ENCODE assay signal across 12 cellular contexts in genomic region chr11:73315288-73316020, GRCh38. TPM values are rescaled to one million over a fixed set of nuclear protein-coding genes. Genes with fewer than 3 reads are reported as not detected.
DNase-seq lines count a peak whose midpoint lies in the region; ATAC-seq and TF ChIP-seq lines count a peak whose summit lies in the region.
"Had no signal": no experiment of that assay in that cellular context is flagged by ENCODE, and none has a peak within 500 bp of the region (broad histone marks: within the 10 kb centered on the region; RNA-seq: fewer than 3 reads in every experiment).

No MANE protein-coding gene starts in this region.

- H2BK5ac ChIP-seq in IMR-90 (ENCODE audit: low read depth, low read length, poor library complexity, severe bottlenecking) = peak overlapping the region; percentile 75

- peaks cover 32% of the 10 kb centered on the region for H3K9me1 ChIP-seq in IMR-90 (ENCODE audit: insufficient read depth, low read length)

- H4K8ac ChIP-seq in IMR-90 (ENCODE audit: low read depth in 2 of 2, low read length in 2 of 2) = peak overlapping the region in 1 of 2 experiments; percentile 48; a peak in 2 of 4 replicates

- no TSS peak for BruUV-seq in IMR-90 (replicated peaks; lab: Mats Ljungman, UMichigan)

- peak overlapping the region; percentile 95 for H3K4me2 ChIP-seq in IMR-90 (ENCODE audit: low read depth, low read length)

- no peak overlapping the region for H3K56ac ChIP-seq in IMR-90 (ENCODE audit: extremely low read depth, insufficient read depth, low read length)

- peaks cover 0 to 6% (median 0%) of the 10 kb centered on the region in 5 experiments for H3K9me3 Mint-ChIP-seq in brain
- H3K9me3 Mint-ChIP-seq: naive thymus-derived CD8-positive, alpha-beta T cell had no signal

- H3K4ac ChIP-seq in IMR-90 (ENCODE audit: low read depth, low read length) = peak overlapping the region; percentile 75

- POLR2A ChIA-PET in IMR-90 (lab: Charles Lee; ENCODE audit: unreplicated experiment) = interaction anchor here (0.5 kb wide), 1 partner anchor 60 kb away, joined by 5 read pairs; no protein-coding TSS in a partner anchor

- in situ Hi-C loops in IMR-90 (cut with MboI; ENCODE audit: low sequenced_read_pairs) = no loop called here

- no peak for TF ChIP-seq RAD21 in IMR-90 (IDR thresholded peaks at IDR 0.05; ENCODE audit: low read length)

- H3K4me1 Mint-ChIP-seq in brain = peaks cover 89% of the 10 kb centered on the region

- peak overlapping the region; percentile 27; the same call in 1 of the 2 replicates for H3K9ac ChIP-seq in IMR-90 (ENCODE audit: low read depth, low read length)

- H3K27ac ChIP-seq in IMR-90 (ENCODE audit: insufficient read depth, low read length) (peak overlapping the region; percentile 56), thoracic aorta (peak overlapping the region; percentile 98 to 100)

- DNase-seq in IMR-90 (no peak), mucosa of gallbladder (ENCODE audit: low spot score) (peak; percentile 30), thoracic aorta (ENCODE audit: low spot score) (no peak)
- no peak for DNase-seq in activated CD4-positive, alpha-beta T cell treated with anti-CD3 and anti-CD28 coated beads for 4 hours
- DNase-seq in stimulated activated CD4-positive, alpha-beta T cell treated with anti-CD3 and anti-CD28 coated beads, Interleukin-4, amount 100 ng/mL, for 4 hours = no peak
- DNase-seq: DND-41; GOT3; naive thymus-derived CD8-positive, alpha-beta T cell; stimulated activated CD4-positive, alpha-beta T cell treated with anti-CD3 and anti-CD28 coated beads, Interleukin-2, amount 100 ng/mL, for 24 hours had no signal

- CTCF ChIA-PET in IMR-90 (lab: Yijun Ruan, JAX) = no interaction called here

- H2AFZ ChIP-seq in IMR-90 (replicated peaks; ENCODE audit: low read length, poor library complexity) = no peak overlapping the region

- H3K23ac ChIP-seq in IMR-90 (ENCODE audit: low read depth, low read length) = peak overlapping the region; percentile 90

- WGBS in IMR-90 (ENCODE audit: extremely low coverage in 2 of 2, insufficient read length in 1 of 2), 2 experiments = no CpG with 5 or more reads among the region's 9 CpGs

- TF ChIP-seq POLR2A in IMR-90 (IDR thresholded peaks at IDR 0.05; ENCODE audit: low read depth, low read length) = no peak

- dilution Hi-C loops in IMR-90 (cut with HindIII; ENCODE audit: low sequenced_read_pairs, unreplicated experiment) = no loop called here

- H2BK15ac ChIP-seq in IMR-90 (ENCODE audit: low read depth, low read length) = peak overlapping the region; percentile 42; the same call in 1 of the 3 replicates

- no peak for TF ChIP-seq CTCF in IMR-90 (conservative IDR thresholded peaks at IDR 0.05; ENCODE audit: low read depth, low read length)
- no peak for TF ChIP-seq CTCF in brain (conservative IDR thresholded peaks at IDR 0.05)
- no peak for TF ChIP-seq CTCF in thoracic aorta (IDR thresholded peaks at IDR 0.05)

- peaks cover 4 to 71% of the 10 kb centered on the region in 2 experiments; a peak in 2 of 4 replicates for H3K79me1 ChIP-seq in IMR-90 (ENCODE audit: low read depth in 1 of 2, low read length in 2 of 2)

- H3K4me3 ChIP-seq in IMR-90 (ENCODE audit: insufficient read depth, low read depth, low read length) (no peak overlapping the region), thoracic aorta (peak overlapping the region; percentile 81)

- H3K14ac ChIP-seq in IMR-90 (replicated peaks; ENCODE audit: low read depth, low read length) = peak overlapping the region; percentile 87

- no peaks in the 10 kb centered on the region for H3K27me3 Mint-ChIP-seq in brain

- H3K18ac ChIP-seq in IMR-90 (ENCODE audit: low read depth, low read length) = peak overlapping the region; percentile 31

- peak overlapping the region; percentile 75 for H2AK5ac ChIP-seq in IMR-90 (ENCODE audit: low read depth, low read length)

- H3K36me3 ChIP-seq in IMR-90 (ENCODE audit: control insufficient read depth, insufficient read depth, low read length) (peaks cover 25% of the 10 kb centered on the region; the same call in 1 of the 2 replicates), thoracic aorta (peaks cover 6% of the 10 kb centered on the region)

- H2AK9ac ChIP-seq in IMR-90 (replicated peaks; ENCODE audit: low read depth, low read length, poor library complexity) = peak overlapping the region; percentile 85

- peak overlapping the region; percentile 93 to 99 (median 96) for H3K27ac Mint-ChIP-seq in brain

- peaks cover 83% of the 10 kb centered on the region for H4K20me1 ChIP-seq in IMR-90 (ENCODE audit: insufficient read depth, low read length)

- H2BK120ac ChIP-seq in IMR-90 (ENCODE audit: low read depth, low read length) = peak overlapping the region; percentile 55; the same call in 1 of the 2 replicates

- peaks cover 18% of the 10 kb centered on the region for H3K36me3 Mint-ChIP-seq in brain
- H3K36me3 Mint-ChIP-seq: naive thymus-derived CD8-positive, alpha-beta T cell had no signal

- peaks cover 60% of the 10 kb centered on the region for H3K4me1 ChIP-seq in IMR-90 (ENCODE audit: control insufficient read depth, insufficient read depth, low read length)
- peaks cover 57 to 89% of the 10 kb centered on the region in 2 donors for H3K4me1 ChIP-seq in thoracic aorta (ENCODE audit: control insufficient read depth in 1 of 2, low read depth in 2 of 2)

- intact Hi-C loops in IMR-90 (cut with micrococcal nuclease) = no loop called here

- peak overlapping the region; percentile 69; the same call in 1 of the 2 replicates for H4K91ac ChIP-seq in IMR-90 (ENCODE audit: insufficient read depth, low read depth, low read length)

- H4K5ac ChIP-seq in IMR-90 (ENCODE audit: low read depth, low read length) = 0 out of 2 replicates have a peak overlapping the region, but pooled peaks have one; percentile 24

- ATAC-seq in IMR-90 (ENCODE audit: low read depth) = no peak
- ATAC-seq in thoracic aorta (ENCODE audit: insufficient number of reproducible peaks, low FRiP score, low read depth) = no peak
- no peak for ATAC-seq in GM18870 (IDR thresholded peaks at IDR 0.05; ENCODE audit: unreplicated experiment)
- ATAC-seq: naive thymus-derived CD8-positive, alpha-beta T cell had no signal

- peak overlapping the region; percentile 62 to 91 (median 78) for H3K4me3 Mint-ChIP-seq in brain
- H3K4me3 Mint-ChIP-seq: naive thymus-derived CD8-positive, alpha-beta T cell had no signal

- H3K9me3 ChIP-seq in IMR-90 (ENCODE audit: control insufficient read depth, insufficient read depth, low read length) = no peaks in the 10 kb centered on the region
- no peaks in the 10 kb centered on the region for H3K9me3 ChIP-seq in thoracic aorta

- H2BK20ac ChIP-seq in IMR-90 (ENCODE audit: low read depth, low read length) = peak overlapping the region; percentile 70; the same call in 1 of the 2 replicates

- no peaks in the 10 kb centered on the region for H3K27me3 ChIP-seq in IMR-90 (ENCODE audit: control insufficient read depth, insufficient read depth, low read length)
- H3K27me3 ChIP-seq in thoracic aorta (replicated peaks; ENCODE audit: insufficient read depth) = no peaks in the 10 kb centered on the region

TF ChIP-seq in IMR-90, 13 proteins besides CTCF, POLR2A, EP300 and RAD21:
- TF ChIP-seq USF2 (IDR thresholded peaks at IDR 0.05; ENCODE audit: low read depth, low read length) (no peak), MAZ (IDR thresholded peaks at IDR 0.05; ENCODE audit: borderline replicate concordance, low read depth, low read length) (peak; percentile 20)

RNA-seq across cellular contexts. Expression of gene ARHGEF17, which starts 7.4 kb away (rescaled TPM):
- total RNA-seq in IMR-90 (2012; rRNA removed) (19.4 and 21.7 TPM in 2 replicates), mucosa of gallbladder (69.2 TPM), thoracic aorta (100 to 1,000 TPM; 244 to 308 TPM)
- polyA plus RNA-seq in IMR-90 (2012; rRNA removed) (97.7 and 128 TPM in 2 replicates), brain (ENCODE audit: insufficient read depth, low read depth, low replicate concordance) (21.9 TPM)
- 30.1 and 51.0 TPM in 2 replicates for polyA plus RNA-seq in IMR-90 (2012; cell fraction: cytosol; rRNA removed)
- 388 and 880 TPM in 2 replicates for polyA plus RNA-seq in IMR-90 (2012; cell fraction: nucleus; rRNA removed; ENCODE audit: low replicate concordance)
- total RNA-seq: naive thymus-derived CD8-positive, alpha-beta T cell had no signal

RNA-seq across cellular contexts. Expression of gene P2RY6, which starts 43.3 kb away (rescaled TPM):
- under 0.01 TPM in 1 of 2 replicates, not detected in the other for total RNA-seq in IMR-90 (2012; rRNA removed)
- polyA plus RNA-seq in IMR-90 (2012; rRNA removed) = 0.37 and 0.44 TPM in 2 replicates
- 0.67 TPM in 1 of 2 replicates, not detected in the other for polyA plus RNA-seq in IMR-90 (2012; cell fraction: cytosol; rRNA removed)
- polyA plus RNA-seq in IMR-90 (2012; cell fraction: nucleus; rRNA removed; ENCODE audit: low replicate concordance) = 0.45 and 1.5 TPM in 2 replicates
- 0.49 TPM for polyA plus RNA-seq in brain (ENCODE audit: insufficient read depth, low read depth, low replicate concordance)
- total RNA-seq in mucosa of gallbladder = 2.9 TPM
- 10 to 100 TPM in 1 of 2 donors, 1 to 10 TPM in 1; 7.7 to 13.4 TPM for total RNA-seq in thoracic aorta
- total RNA-seq: T-helper 2 cell treated with Interferon-gamma antibody and Interleukin-4, amounts not matched to agents 100 ng/mL and 5 ng/mL, for 36 hours had no signal
- polyA plus RNA-seq: naive thymus-derived CD8-positive, alpha-beta T cell had no signal
